Comparison of ENCODE assay signal across 1 cellular context in genomic region chr11:6608726-6609501, GRCh38.
TF ChIP-seq lines count a peak whose summit lies in the region.

No MANE protein-coding gene starts in this region.

TF ChIP-seq in SK-N-SH treated with all-trans-retinoic acid at 6 μM for 48 hours, 23 proteins besides CTCF, POLR2A, EP300 and RAD21 (continued from another document):
- TF ChIP-seq TOX (CRISPR knock-in tag; IDR thresholded peaks at IDR 0.05; ENCODE audit: borderline replicate concordance) (no peak), BACH2 (CRISPR knock-in tag; IDR thresholded peaks at IDR 0.05; ENCODE audit: borderline replicate concordance) (no peak), ZFP30 (CRISPR knock-in tag; IDR thresholded peaks at IDR 0.05) (no peak), ZC3H10 (CRISPR knock-in tag; IDR thresholded peaks at IDR 0.05) (no peak), CSDC2 (CRISPR knock-in tag; IDR thresholded peaks at IDR 0.05) (no peak)
